ENCODE assay signal across 9 cellular contexts in the genomic region with DNA sequence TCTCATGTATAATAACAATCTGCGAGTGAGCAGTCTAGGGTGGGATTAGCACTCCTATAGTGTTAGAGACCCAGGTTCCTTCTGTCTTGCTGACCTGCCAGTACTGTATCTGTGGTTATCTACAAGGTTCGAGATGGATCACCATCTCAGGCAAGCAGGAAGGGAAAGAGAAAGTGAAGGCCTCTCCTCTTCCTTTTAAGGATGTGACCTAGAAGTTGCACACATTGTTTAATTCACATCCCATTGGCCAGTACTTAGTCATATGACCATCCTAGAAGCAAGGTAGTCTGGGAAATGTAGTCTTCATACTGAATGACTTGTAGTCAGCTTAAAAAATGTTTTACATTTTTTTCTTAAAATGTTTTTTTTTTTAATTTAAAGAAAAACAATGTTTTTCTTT.
DNase-seq lines count a peak whose midpoint lies in the region; ATAC-seq and TF ChIP-seq lines count a peak whose summit lies in the region.
"Had no signal": no experiment of that assay in that cellular context is flagged by ENCODE, and none has a peak within 500 bp of the region (broad histone marks: within the 10 kb centered on the region; RNA-seq: fewer than 3 reads in every experiment).

No MANE protein-coding gene starts in this region.

- H2AFZ ChIP-seq in GM23248 = peak overlapping the region; percentile 90

- DNase-seq in left cardiac atrium = no peak
- no peak for DNase-seq in right atrium auricular region (ENCODE audit: low spot score)
- DNase-seq in GM23248 = peak; percentile 89
- DNase-seq in T-helper 17 cell = no peak
- DNase-seq in left ventricle myocardium superior = no peak
- no peak for DNase-seq in thoracic aorta (ENCODE audit: low spot score)
- DNase-seq in GF-D8 (lab: John Stamatoyannopoulos, UW) = no peak

- ATAC-seq in left cardiac atrium (peak; percentile 39 to 55), T-helper 17 cell (peak; percentile 98), left ventricle myocardium superior (peak; percentile 9), thoracic aorta (ENCODE audit: insufficient number of reproducible peaks, low FRiP score, low read depth) (peak; percentile 95)

- H4K20me1 ChIP-seq in GM23248 (ENCODE audit: insufficient read depth) = no peaks in the 10 kb centered on the region

- in situ Hi-C loops in GM23248 (cut with MboI) = no loop called here

- no peaks in the 10 kb centered on the region; the same call in 1 of the 2 replicates for H3F3A ChIP-seq in GM23248 (ENCODE audit: insufficient read depth)

- 83 to 88% methylated on average over 2 of the region's 2 CpGs for WGBS in GM23248 (ENCODE audit: low coverage in 1 of 2, low lambda C conversion rate in 2 of 2, missing lambda C conversion rate in 2 of 2), 2 experiments

- H3K36me3 ChIP-seq in right atrium auricular region (no peaks in the 10 kb centered on the region), GM23248 (ENCODE audit: low read depth) (no peaks in the 10 kb centered on the region), thoracic aorta (no peaks in the 10 kb centered on the region)
- H3K36me3 ChIP-seq: neutrophil had no signal

- no peaks in the 10 kb centered on the region for H3K9me3 ChIP-seq in right atrium auricular region
- H3K9me3 ChIP-seq in GM23248 (ENCODE audit: low read depth) = no peaks in the 10 kb centered on the region
- no peaks in the 10 kb centered on the region for H3K9me3 ChIP-seq in T-helper 17 cell (ENCODE audit: control insufficient read depth, low read length, poor library complexity, severe bottlenecking)
- H3K9me3 ChIP-seq in thoracic aorta = no peaks in the 10 kb centered on the region
- H3K9me3 ChIP-seq: neutrophil had no signal

- no peaks in the 10 kb centered on the region for H3K79me2 ChIP-seq in GM23248 (ENCODE audit: insufficient read depth)

- no peak overlapping the region for H3K9ac ChIP-seq in GM23248

- no peak for TF ChIP-seq CTCF in right atrium auricular region (IDR thresholded peaks at IDR 0.05)
- TF ChIP-seq CTCF in thoracic aorta (IDR thresholded peaks at IDR 0.05) = no peak

- H3K4me2 ChIP-seq in GM23248 (ENCODE audit: unreplicated experiment) = peak overlapping the region; percentile 46

- H3K4me1 ChIP-seq in right atrium auricular region (peaks cover 0 to 15% of the 10 kb centered on the region in 2 donors), GM23248 (ENCODE audit: insufficient read depth) (peaks cover 29% of the 10 kb centered on the region), thoracic aorta (ENCODE audit: control insufficient read depth in 1 of 2, low read depth in 2 of 2) (peaks cover 13 to 31% of the 10 kb centered on the region in 2 donors)

- H3K4me3 ChIP-seq in right atrium auricular region (no peak overlapping the region), GM23248 (peak overlapping the region; percentile 22; the same call in 1 of the 2 replicates), thoracic aorta (peak overlapping the region; percentile 6)

- no peaks in the 10 kb centered on the region for H3K27me3 ChIP-seq in right atrium auricular region
- no peaks in the 10 kb centered on the region for H3K27me3 ChIP-seq in GM23248 (replicated peaks; ENCODE audit: insufficient read depth)
- no peaks in the 10 kb centered on the region for H3K27me3 ChIP-seq in thoracic aorta (replicated peaks; ENCODE audit: insufficient read depth)
- H3K27me3 ChIP-seq: neutrophil had no signal

- no peaks in the 10 kb centered on the region for H3K9me2 ChIP-seq in GM23248 (ENCODE audit: insufficient read depth)

- H3K4me1 Mint-ChIP-seq in IgD-negative memory B cell (peaks cover 0 to 3% (median 2%) of the 10 kb centered on the region in 3 donors), T-helper 17 cell (no peaks in the 10 kb centered on the region)

- peaks cover 2 to 3% (median 3%) of the 10 kb centered on the region in 3 donors for H3K9me3 Mint-ChIP-seq in IgD-negative memory B cell

- H3K27me3 Mint-ChIP-seq in IgD-negative memory B cell (peaks cover 14% of the 10 kb centered on the region), T-helper 17 cell (peaks cover 12% of the 10 kb centered on the region)

- intact Hi-C loops in left cardiac atrium (cut with DNase I) (loop anchor here in 1 of 2 donors (10.0 kb wide), 1 partner anchor 53 kb away; no protein-coding TSS in a partner anchor), left ventricle myocardium superior (cut with micrococcal nuclease) (no loop called here)

- H3K4me3 Mint-ChIP-seq in IgD-negative memory B cell (peak overlapping the region in 3 of 4 donors; percentile 6 to 65 (median 10)), T-helper 17 cell (no peak overlapping the region)

- H3K27ac ChIP-seq in right atrium auricular region (peak overlapping the region in 1 of 2 donors; percentile 55), GM23248 (no peak overlapping the region), thoracic aorta (peak overlapping the region; percentile 14 to 57)
- H3K27ac ChIP-seq: neutrophil had no signal

- no peak overlapping the region for H3K27ac Mint-ChIP-seq in IgD-negative memory B cell
- no peak overlapping the region for H3K27ac Mint-ChIP-seq in T-helper 17 cell

- H3K36me3 Mint-ChIP-seq in IgD-negative memory B cell = peaks cover 5% of the 10 kb centered on the region
- H3K36me3 Mint-ChIP-seq in T-helper 17 cell (ENCODE audit: low read depth) = peaks cover 10% of the 10 kb centered on the region

Comparison
In these comparisons a context has a peak if more than half of its experiments do, and no peak if none do; other contexts are left out.
1. ATAC-seq: peak in every context shown above with its lines; median percentile 98 in T-helper 17 cell; 95 in thoracic aorta; 47 in left cardiac atrium; 9 in left ventricle myocardium superior.
2. H3K4me3 ChIP-seq: peak in GM23248 (single experiment) and thoracic aorta (single experiment); none in right atrium auricular region (0 of 2).